ENCODE assay signal across 8 cellular contexts in genomic region chr2:74482801-74483674, GRCh38. TPM values are rescaled to one million over a fixed set of nuclear protein-coding genes. Genes with fewer than 3 reads are reported as not detected.
DNase-seq lines count a peak whose midpoint lies in the region; ATAC-seq and TF ChIP-seq lines count a peak whose summit lies in the region.

Gene CCDC142, minus strand, starts transcription at chr2:74482998. Its CDS starts 161 bp downstream, at chr2:74482837.
Gene TTC31, plus strand, starts transcription at chr2:74483081. Its CDS starts 15 bp downstream, at chr2:74483096.

- H3K27ac ChIP-seq in A673 (ENCODE audit: low read depth, low read length, poor library complexity, severe bottlenecking) (peak within 1 kb of the TSS; percentile 84), skin epidermis (peak within 1 kb of the TSS; percentile 72 to 96 (median 87))

- intact Hi-C loops in A673 (cut with micrococcal nuclease; ENCODE audit: unreplicated experiment), result loop anchor here (1.0 to 2.0 kb wide), 4 partner anchors 28 to 104 kb away; partner anchors contain the start of genes AUP1, HTRA2 and INO80B

- BruUV-seq in A673 (replicated peaks; lab: Mats Ljungman, UMichigan), result TSS peak; percentile 87

- DNase-seq in A673 (ENCODE audit: low spot score), result peak; percentile 97
- DNase-seq in NCI-H2107 treated with DMSO at 0.1 percent for 48 hours (lab: John Stamatoyannopoulos, UW; ENCODE audit: unreplicated experiment), result peak; percentile 97
- peak; percentile 95 for DNase-seq in UCSD-AML1 (lab: John Stamatoyannopoulos, UW; ENCODE audit: unreplicated experiment)
- DNase-seq in brain pericyte (ENCODE audit: low read depth, low spot score), result peak; percentile 85

- POLR2A ChIA-PET in A673 (lab: Charles Lee; ENCODE audit: low non-redundant PET), result interaction anchor here (0.5 to 1.0 kb wide), 2 partner anchors 24 to 290 kb away, joined by 3 to 4 read pairs; no protein-coding TSS in a partner anchor

- no peaks in the 10 kb centered on the region for H3K9me3 ChIP-seq in A673 (ENCODE audit: low read depth, low read length, poor library complexity, severe bottlenecking)
- no peaks in the 10 kb centered on the region for H3K9me3 ChIP-seq in iPS-18c (ENCODE audit: control insufficient read depth, insufficient read depth, low read length)

- ATAC-seq in GM18520 (IDR thresholded peaks at IDR 0.05; ENCODE audit: unreplicated experiment) (peak; percentile 70), HG03064 (IDR thresholded peaks at IDR 0.05; ENCODE audit: low read depth, unreplicated experiment) (peak; percentile 87)

- no peaks in the 10 kb centered on the region for H3K27me3 ChIP-seq in A673 (replicated peaks; ENCODE audit: insufficient read depth, low read depth, low read length, poor library complexity)

- H3K4me3 ChIP-seq in A673 (ENCODE audit: low read depth, low read length, poor library complexity, severe bottlenecking) (peak within 1 kb of the TSS; percentile 84), iPS-18c (ENCODE audit: insufficient read depth, low read depth, low read length) (peak within 1 kb of the TSS; percentile 87), skin epidermis (peak within 1 kb of the TSS; percentile 72 to 96 (median 85))

- TF ChIP-seq CTCF in A673 (conservative IDR thresholded peaks at IDR 0.05; ENCODE audit: low read depth, low read length), result peak; percentile 97

- peaks cover 12% of the 10 kb centered on the region for H3K36me3 ChIP-seq in A673 (ENCODE audit: insufficient read depth, low read length, poor library complexity, severe bottlenecking)

- CTCF ChIA-PET in A673 (lab: Charles Lee), result interaction anchor here (0.6 to 1.2 kb wide), 7 partner anchors 10 to 305 kb away, joined by 3 to 5 read pairs (median 4); partner anchors contain the start of genes INO80B, MOB1A, MRPL53 and PCGF1

- peaks cover 18% of the 10 kb centered on the region for H3K4me1 ChIP-seq in A673 (ENCODE audit: insufficient read depth, low read length, poor library complexity, severe bottlenecking)

RNA-seq across cellular contexts. Expression of gene CCDC142, which starts in this region (rescaled TPM):
- total RNA-seq in A673 (2021), result 20.4 and 27.4 TPM in 2 replicates

RNA-seq across cellular contexts. Expression of gene TTC31, which starts in this region (rescaled TPM):
- total RNA-seq in A673 (2021), result 25.8 and 28.6 TPM in 2 replicates

Comparison
In these comparisons a context has a peak if more than half of its experiments do, and no peak if none do; other contexts are left out.
1. Peak in every context shown above with its lines: DNase-seq, ATAC-seq, H3K4me3 ChIP-seq and H3K27ac ChIP-seq.